12 cellular contexts compared by ENCODE assay signal in the genomic region with DNA sequence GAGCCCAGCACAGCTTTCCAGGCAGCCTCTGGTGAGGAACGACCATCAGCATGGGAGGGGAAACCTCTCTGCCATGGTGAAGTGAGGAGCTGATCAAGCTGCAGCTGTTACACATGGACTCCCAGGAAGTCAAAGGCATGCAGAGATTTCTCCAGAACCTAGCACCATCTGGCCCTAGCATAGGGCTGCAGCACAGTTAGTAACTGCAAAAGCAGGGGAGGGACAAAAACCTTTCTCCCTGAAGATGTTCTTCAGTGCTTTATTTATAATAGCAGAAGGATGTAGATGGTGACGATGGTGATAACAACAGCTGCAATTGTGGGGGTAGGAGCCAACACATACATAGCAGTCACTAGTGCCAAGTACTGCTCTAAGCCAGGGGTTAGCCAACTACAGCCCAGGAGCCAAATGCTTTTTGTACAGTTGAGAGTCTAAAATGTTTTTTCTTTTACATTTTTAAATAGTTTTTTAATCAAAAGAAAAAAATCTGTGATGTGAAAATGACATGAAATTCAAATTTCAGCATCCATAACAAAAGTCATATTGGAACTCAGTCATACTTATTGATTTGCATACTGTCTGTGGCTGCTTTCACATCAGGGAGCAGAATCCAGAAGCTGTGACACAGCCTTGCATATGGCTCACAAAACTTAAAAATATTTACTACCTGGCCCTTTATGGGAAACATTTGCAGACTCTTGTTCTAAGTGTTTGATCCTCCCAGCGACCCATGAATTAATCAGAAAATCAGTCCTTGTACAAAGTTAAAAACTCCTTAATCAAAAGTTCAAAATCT.
DNase-seq lines count a peak whose midpoint lies in the region; ATAC-seq and TF ChIP-seq lines count a peak whose summit lies in the region.
"Had no signal": no experiment of that assay in that cellular context is flagged by ENCODE, and none has a peak within 500 bp of the region (broad histone marks: within the 10 kb centered on the region; RNA-seq: fewer than 3 reads in every experiment).

No MANE protein-coding gene starts in this region.

- peak overlapping the region; percentile 16 for H3K4me2 ChIP-seq in Karpas-422 (ENCODE audit: low read depth, low read length, poor library complexity, severe bottlenecking)

- H3K36me3 ChIP-seq in Karpas-422 (ENCODE audit: insufficient read depth, low read length) (no peaks in the 10 kb centered on the region), right lobe of liver (no peaks in the 10 kb centered on the region), ascending aorta (no peaks in the 10 kb centered on the region), thyroid gland (peaks cover 0 to 16% of the 10 kb centered on the region in 2 donors)

- H3K27me3 ChIP-seq in Karpas-422 (ENCODE audit: low read length) (no peaks in the 10 kb centered on the region), right lobe of liver (no peaks in the 10 kb centered on the region), ascending aorta (no peaks in the 10 kb centered on the region), thyroid gland (no peaks in the 10 kb centered on the region)
- H3K27me3 ChIP-seq: neutrophil had no signal

- H3K79me2 ChIP-seq in Karpas-422 (ENCODE audit: low read length): no peaks in the 10 kb centered on the region

- WGBS in right lobe of liver (ENCODE audit: insufficient coverage, low coverage, low lambda C conversion rate, missing lambda C conversion rate): 59% methylated on average over 3 of the region's 3 CpGs
- 80 to 81% methylated on average over 3 of the region's 3 CpGs for WGBS in thyroid gland, 2 donors

- peaks cover 6% of the 10 kb centered on the region for H3K4me1 Mint-ChIP-seq in stimulated activated effector memory CD8-positive, alpha-beta T cell treated with anti-CD3 and anti-CD28 coated beads, Interleukin-12 subunit alpha, Interleukin-12 subunit beta, amount 100 ng/mL, for 72 hours

- H3K9me3 ChIP-seq in Karpas-422 (ENCODE audit: low read length) (no peaks in the 10 kb centered on the region), right lobe of liver (no peaks in the 10 kb centered on the region), ascending aorta (no peaks in the 10 kb centered on the region), thyroid gland (no peaks in the 10 kb centered on the region)
- H3K9me3 ChIP-seq: neutrophil had no signal

- no peak overlapping the region for H2AFZ ChIP-seq in Karpas-422 (ENCODE audit: low read length)

- no peaks in the 10 kb centered on the region for H3K9me2 ChIP-seq in Karpas-422 (replicated peaks; ENCODE audit: insufficient read depth, low read length)

- no peak for TF ChIP-seq CTCF in right lobe of liver (IDR thresholded peaks at IDR 0.05)
- no peak for TF ChIP-seq CTCF in ascending aorta (IDR thresholded peaks at IDR 0.05)
- TF ChIP-seq CTCF in thyroid gland (IDR thresholded peaks at IDR 0.05): no peak

- TF ChIP-seq POLR2A in right lobe of liver (IDR thresholded peaks at IDR 0.05) (no peak), thyroid gland (IDR thresholded peaks at IDR 0.05) (no peak)

- ATAC-seq in GM18498 (IDR thresholded peaks at IDR 0.05; ENCODE audit: unreplicated experiment): peak; percentile 71
- ATAC-seq in GM21619 (IDR thresholded peaks at IDR 0.05; ENCODE audit: unreplicated experiment): peak; percentile 63
- ATAC-seq in right lobe of liver: peak in 3 of 4 donors; percentile 33 to 51 (median 46)
- no peak for ATAC-seq in stimulated activated effector memory CD8-positive, alpha-beta T cell treated with anti-CD3 and anti-CD28 coated beads, Interleukin-12 subunit alpha, Interleukin-12 subunit beta, amount 100 ng/mL, for 72 hours
- ATAC-seq: K562 had no signal

- no peak overlapping the region for H3K9ac ChIP-seq in Karpas-422 (ENCODE audit: low read length)

- intact Hi-C loops in right lobe of liver (cut with DNase I) (no loop called here), ascending aorta (cut with DNase I) (no loop called here), thyroid gland (cut with DNase I) (no loop called here)

- no peak overlapping the region for H3K4me3 Mint-ChIP-seq in stimulated activated effector memory CD8-positive, alpha-beta T cell treated with anti-CD3 and anti-CD28 coated beads, Interleukin-12 subunit alpha, Interleukin-12 subunit beta, amount 100 ng/mL, for 72 hours

- H3K4me3 ChIP-seq in Karpas-422 (ENCODE audit: low read length): no peak overlapping the region
- no peak overlapping the region for H3K4me3 ChIP-seq in right lobe of liver
- no peak overlapping the region for H3K4me3 ChIP-seq in ascending aorta
- H3K4me3 ChIP-seq in thyroid gland (replicated peaks in 1 of 3): no peak overlapping the region
- H3K4me3 ChIP-seq: K562 had no signal

- peak overlapping the region; percentile 18; the same call in 1 of the 2 replicates for H3K27ac ChIP-seq in Karpas-422 (ENCODE audit: low read length)
- H3K27ac ChIP-seq in right lobe of liver: peak overlapping the region in 1 of 3 donors; percentile 3
- no peak overlapping the region for H3K27ac ChIP-seq in ascending aorta
- H3K27ac ChIP-seq in thyroid gland: no peak overlapping the region
- H3K27ac ChIP-seq: neutrophil had no signal

- H3K27ac Mint-ChIP-seq in stimulated activated effector memory CD8-positive, alpha-beta T cell treated with anti-CD3 and anti-CD28 coated beads, Interleukin-12 subunit alpha, Interleukin-12 subunit beta, amount 100 ng/mL, for 72 hours: no peak overlapping the region

- H3K9me3 Mint-ChIP-seq in stimulated activated effector memory CD8-positive, alpha-beta T cell treated with anti-CD3 and anti-CD28 coated beads, Interleukin-12 subunit alpha, Interleukin-12 subunit beta, amount 100 ng/mL, for 72 hours: no peaks in the 10 kb centered on the region

- H3K4me1 ChIP-seq in Karpas-422 (ENCODE audit: low read length) (peaks cover 33% of the 10 kb centered on the region), right lobe of liver (peaks cover 0 to 34% (median 3%) of the 10 kb centered on the region in 4 donors), ascending aorta (no peaks in the 10 kb centered on the region), thyroid gland (no peaks in the 10 kb centered on the region)

- no peaks in the 10 kb centered on the region for H4K20me1 ChIP-seq in Karpas-422 (ENCODE audit: insufficient read depth, low read depth, low read length)

- DNase-seq in Karpas-422 (no peak), right lobe of liver (no peak), glomerular visceral epithelial cell (ENCODE audit: extremely low spot score) (no peak), ascending aorta (ENCODE audit: low spot score in 2 of 2) (no peak), thyroid gland (no peak)
- no peak for DNase-seq in stimulated activated effector memory CD8-positive, alpha-beta T cell treated with anti-CD3 and anti-CD28 coated beads, Interleukin-12 subunit alpha, Interleukin-12 subunit beta, amount 100 ng/mL, for 72 hours (ENCODE audit: low spot score in 2 of 2)
- DNase-seq: activated CD8-positive, alpha-beta memory T cell treated with anti-CD3 and anti-CD28 coated beads for 24 hours; T-helper 9 cell had no signal

- peaks cover 10% of the 10 kb centered on the region for H3K36me3 Mint-ChIP-seq in stimulated activated effector memory CD8-positive, alpha-beta T cell treated with anti-CD3 and anti-CD28 coated beads, Interleukin-12 subunit alpha, Interleukin-12 subunit beta, amount 100 ng/mL, for 72 hours
